ENCODE assay signal across 8 cellular contexts in the genomic region with DNA sequence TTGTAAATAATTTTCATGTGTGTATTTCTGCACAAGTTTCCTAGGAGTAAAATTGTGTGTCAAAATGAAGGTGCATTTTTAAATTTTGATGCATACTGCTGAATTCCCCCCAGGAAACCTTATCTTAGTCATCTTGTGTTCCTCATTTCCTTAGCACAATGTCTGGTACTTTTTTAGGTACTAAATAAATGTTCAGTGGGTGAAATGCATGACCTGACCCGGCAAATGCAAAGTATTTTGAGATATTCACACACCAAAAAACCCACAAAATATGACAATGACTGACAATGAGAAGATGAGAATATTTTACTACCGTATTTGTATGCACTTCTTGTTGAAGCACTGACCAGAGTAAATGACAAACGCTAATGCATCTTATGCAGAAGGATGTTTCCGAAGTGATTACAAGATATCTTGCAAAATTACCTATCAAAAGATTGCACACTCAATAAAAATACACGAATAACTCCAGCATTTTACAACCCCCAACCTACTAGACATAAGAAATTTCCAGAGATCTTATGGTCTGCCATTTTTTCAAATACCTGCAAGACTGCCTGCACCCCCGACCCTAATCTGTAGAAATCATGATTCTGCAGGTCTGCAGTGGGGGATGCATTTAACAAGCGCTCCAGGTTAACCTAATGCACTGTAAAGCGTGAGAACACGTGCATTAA. TPM values are rescaled to one million over a fixed set of nuclear protein-coding genes. Genes with fewer than 3 reads are reported as not detected.
DNase-seq lines count a peak whose midpoint lies in the region; ATAC-seq and TF ChIP-seq lines count a peak whose summit lies in the region.

No MANE protein-coding gene starts in this region.

- H3K9me3 ChIP-seq in PC-9 (ENCODE audit: insufficient read depth, low read depth): no peaks in the 10 kb centered on the region
- H3K9me3 ChIP-seq in esophagus squamous epithelium: no peaks in the 10 kb centered on the region

- TF ChIP-seq POLR2A in esophagus squamous epithelium (IDR thresholded peaks at IDR 0.05): no peak

- H3K4me1 ChIP-seq in PC-9 (replicated peaks; ENCODE audit: insufficient read depth) (peaks cover 24% of the 10 kb centered on the region), esophagus squamous epithelium (peaks cover 17 to 48% (median 18%) of the 10 kb centered on the region in 3 donors), rectal smooth muscle tissue (ENCODE audit: control insufficient read depth, insufficient read depth, low read length) (peaks cover 3% of the 10 kb centered on the region)

- peak overlapping the region; percentile 87 for H3K4me2 ChIP-seq in PC-9

- no peak for TF ChIP-seq CTCF in PC-9 (conservative IDR thresholded peaks at IDR 0.05)
- TF ChIP-seq CTCF in esophagus squamous epithelium (IDR thresholded peaks at IDR 0.05): no peak

- POLR2A ChIA-PET in PC-9 (lab: Charles Lee; ENCODE audit: unreplicated experiment): no interaction called here

- H3K4me1 Mint-ChIP-seq in activated naive CD4-positive, alpha-beta T cell treated with anti-CD3 and anti-CD28 coated beads for 36 hours (ENCODE audit: low read depth): peaks cover 46% of the 10 kb centered on the region

- no peak overlapping the region for H3K9ac ChIP-seq in rectal smooth muscle tissue (ENCODE audit: low read length)

- H3K36me3 Mint-ChIP-seq in activated naive CD4-positive, alpha-beta T cell treated with anti-CD3 and anti-CD28 coated beads for 36 hours (ENCODE audit: low read depth): peaks cover 24% of the 10 kb centered on the region

- peak overlapping the region; percentile 95 for H3K27ac Mint-ChIP-seq in activated naive CD4-positive, alpha-beta T cell treated with anti-CD3 and anti-CD28 coated beads for 36 hours

- peaks cover 15% of the 10 kb centered on the region for H3K36me3 ChIP-seq in PC-9 (ENCODE audit: low read depth)
- H3K36me3 ChIP-seq in esophagus squamous epithelium: peaks cover 0 to 14% (median 0%) of the 10 kb centered on the region in 3 donors
- H3K36me3 ChIP-seq in rectal smooth muscle tissue (ENCODE audit: control insufficient read depth, insufficient read depth, low read length): no peaks in the 10 kb centered on the region

- H3K27ac ChIP-seq in PC-9 (no peak overlapping the region), esophagus squamous epithelium (peak overlapping the region in 3 of 4 donors; percentile 94 to 97 (median 95)), rectal smooth muscle tissue (ENCODE audit: low read depth, low read length) (no peak overlapping the region)

- peaks cover 19% of the 10 kb centered on the region for H3F3A ChIP-seq in PC-9 (ENCODE audit: insufficient read depth, low read depth)

- H3K4me3 ChIP-seq in PC-9 (peak overlapping the region; percentile 79; the same call in 1 of the 2 replicates), esophagus squamous epithelium (peak overlapping the region; percentile 64 to 91 (median 80)), rectal smooth muscle tissue (ENCODE audit: low read length) (peak overlapping the region; percentile 96)

- BruUV-seq in PC-9 (replicated peaks; lab: Mats Ljungman, UMichigan): no TSS peak

- peak overlapping the region; percentile 81 for H2AFZ ChIP-seq in PC-9

- H3K9me3 Mint-ChIP-seq in activated naive CD4-positive, alpha-beta T cell treated with anti-CD3 and anti-CD28 coated beads for 36 hours: no peaks in the 10 kb centered on the region

- 9 to 15% methylated on average over 9 of the region's 9 CpGs for WGBS in esophagus squamous epithelium, 2 donors

- no peaks in the 10 kb centered on the region for H3K27me3 Mint-ChIP-seq in activated naive CD4-positive, alpha-beta T cell treated with anti-CD3 and anti-CD28 coated beads for 36 hours (ENCODE audit: low read depth)

- peak overlapping the region; percentile 90 for H3K4me3 Mint-ChIP-seq in activated naive CD4-positive, alpha-beta T cell treated with anti-CD3 and anti-CD28 coated beads for 36 hours

- intact Hi-C loops in activated naive CD4-positive, alpha-beta T cell treated with anti-CD3 and anti-CD28 coated beads for 36 hours (cut with micrococcal nuclease): loop anchor here (1.0 to 5.0 kb wide), 10 partner anchors 210 to 1622 kb away; a partner anchor contains a TSS
- intact Hi-C loops in PC-9 (cut with micrococcal nuclease; ENCODE audit: unreplicated experiment) (no loop called here), esophagus squamous epithelium (cut with DNase I) (no loop called here)

- H4K20me1 ChIP-seq in PC-9 (ENCODE audit: insufficient read depth): 0 out of 2 replicates have a peak, but pooled peaks cover 7% of the 10 kb centered on the region

- H3K27me3 ChIP-seq in PC-9 (ENCODE audit: insufficient read depth, low read depth) (no peaks in the 10 kb centered on the region), esophagus squamous epithelium (no peaks in the 10 kb centered on the region), rectal smooth muscle tissue (ENCODE audit: control insufficient read depth, insufficient read depth, low read length) (no peaks in the 10 kb centered on the region)

- peaks cover 39% of the 10 kb centered on the region for H3K79me2 ChIP-seq in PC-9 (ENCODE audit: low read depth)

- ATAC-seq in HG03280 (IDR thresholded peaks at IDR 0.05; ENCODE audit: unreplicated experiment): no peak

- no peaks in the 10 kb centered on the region for H3K9me2 ChIP-seq in PC-9 (ENCODE audit: insufficient read depth)

- peak; percentile 43 for DNase-seq in activated naive CD4-positive, alpha-beta T cell treated with anti-CD3 and anti-CD28 coated beads for 36 hours
- no peak for DNase-seq in activated naive CD4-positive, alpha-beta T cell treated with anti-CD3 and anti-CD28 coated beads, Interleukin-2, amount 50 U/mL, for 16 hours
- no peak for DNase-seq in PC-9
- no peak for DNase-seq in esophagus squamous epithelium (lab: John Stamatoyannopoulos, UW)
- DNase-seq in NCI-H1694 (lab: John Stamatoyannopoulos, UW): no peak
- DNase-seq in NCI-H2227 treated with DMSO at 0.1 percent for 48 hours (lab: John Stamatoyannopoulos, UW): no peak

- CTCF ChIA-PET in activated naive CD4-positive, alpha-beta T cell treated with anti-CD3 and anti-CD28 coated beads for 36 hours (lab: Charles Lee): interaction anchor here (0.6 to 2.0 kb wide), 4 partner anchors 9 to 1291 kb away, joined by 5 read pairs; no protein-coding TSS in a partner anchor
- CTCF ChIA-PET in PC-9 (lab: Charles Lee): interaction anchor here (0.6 to 1.0 kb wide), 2 partner anchors 9 to 49 kb away, joined by 4 to 6 read pairs; no protein-coding TSS in a partner anchor

RNA-seq across cellular contexts. Expression of a gene that starts 0.9 kb away (rescaled TPM):
- total RNA-seq in activated naive CD4-positive, alpha-beta T cell treated with anti-CD3 and anti-CD28 coated beads for 36 hours: 10 to 100 TPM; 34.3 to 39.8 TPM
- total RNA-seq in PC-9 (2021): 24.8 and 30.0 TPM in 2 replicates
- total RNA-seq in esophagus squamous epithelium: 100 to 1,000 TPM in 1 of 4 donors, 10 to 100 TPM in 3; 18.2 to 217 (median 46.7) TPM

Comparison
In these comparisons a context has a peak if more than half of its experiments do, and no peak if none do; other contexts are left out.
1. H3K27ac ChIP-seq: peak in esophagus squamous epithelium (3 of 4); none in PC-9 (single experiment) and rectal smooth muscle tissue (single experiment).
2. Peak in every context shown above with its lines, with median percentiles within 50 percentile points of each other: H3K4me3 ChIP-seq.